ENCODE assay signal across 20 cellular contexts in genomic region chr4:41236508-41236907, GRCh38. TPM values are rescaled to one million over a fixed set of nuclear protein-coding genes. Genes with fewer than 3 reads are reported as not detected.
DNase-seq lines count a peak whose midpoint lies in the region; ATAC-seq, FAIRE-seq and TF ChIP-seq lines count a peak whose summit lies in the region.
"Had no signal": no experiment of that assay in that cellular context is flagged by ENCODE, and none has a peak within 500 bp of the region (broad histone marks: within the 10 kb centered on the region; RNA-seq: fewer than 3 reads in every experiment).

No MANE protein-coding gene starts in this region.

- no TSS peak for BruUV-seq in HCT116 (replicated peaks; lab: Mats Ljungman, UMichigan)

- intact Hi-C loops in HCT116 (cut with micrococcal nuclease), result no loop called here

- H2BK12ac ChIP-seq in H1 (ENCODE audit: low read depth, low read length), result no peak overlapping the region

- no peak overlapping the region for H3K14ac ChIP-seq in H1 (ENCODE audit: insufficient read length)

- no peak overlapping the region for H3K4me3 ChIP-seq in HCT116 (replicated peaks in 1 of 2; ENCODE audit: low read depth in 1 of 2, low read length in 2 of 2)
- no peak overlapping the region for H3K4me3 ChIP-seq in H1 (ENCODE audit: extremely low read depth in 1 of 4, insufficient read depth in 2 of 4, low read depth in 3 of 4, low read length in 4 of 4)
- H3K4me3 ChIP-seq in small intestine (ENCODE audit: low read depth in 1 of 2, low read length in 2 of 2), result no peak overlapping the region

- no peak overlapping the region for H3K23ac ChIP-seq in H1 (ENCODE audit: insufficient read length)

- H2BK5ac ChIP-seq in H1 (ENCODE audit: low read depth, low read length), result no peak overlapping the region

- no peaks in the 10 kb centered on the region for H3K9me3 ChIP-seq in HCT116 (ENCODE audit: control insufficient read depth in 1 of 2, insufficient read depth in 1 of 2, low read depth in 1 of 2, low read length in 2 of 2)
- H3K9me3 ChIP-seq in H1 (ENCODE audit: insufficient read depth in 2 of 2, low read depth in 1 of 2, low read length in 1 of 2), result no peaks in the 10 kb centered on the region
- H3K9me3 ChIP-seq in small intestine (ENCODE audit: control insufficient read depth, low read depth), result no peaks in the 10 kb centered on the region

- H4K5ac ChIP-seq in H1 (ENCODE audit: insufficient read length, low read depth, low read length), result no peak overlapping the region

- 0 out of 2 replicates have a peak, but pooled peaks cover 2% of the 10 kb centered on the region for H3K23me2 ChIP-seq in H1 (ENCODE audit: low read depth, low read length)

- peak overlapping the region; percentile 91 for H2AFZ ChIP-seq in HCT116 (ENCODE audit: low read depth, low read length, poor library complexity, severe bottlenecking)
- H2AFZ ChIP-seq in H1 (ENCODE audit: low read length), result no peak overlapping the region

- H4K20me1 ChIP-seq in HCT116 (ENCODE audit: insufficient read depth) (no peaks in the 10 kb centered on the region), H1 (replicated peaks in 1 of 2; ENCODE audit: control insufficient read depth in 1 of 2, insufficient read depth in 2 of 2, low read length in 2 of 2) (no peaks in the 10 kb centered on the region)

- CTCF ChIA-PET in HCT116 (lab: Charles Lee) (no interaction called here), H1 (lab: Charles Lee; ENCODE audit: partially characterized antibody) (interaction anchor here (0.9 kb wide), 1 partner anchor 260 kb away, joined by 3 read pairs; no protein-coding TSS in a partner anchor)

- no peak overlapping the region for H3K56ac ChIP-seq in H1 (replicated peaks; ENCODE audit: insufficient read length, low read depth, low read length)

- H3K9ac ChIP-seq in HCT116 (ENCODE audit: low read length) (no peak overlapping the region), H1 (replicated peaks in 1 of 4; ENCODE audit: extremely low read depth in 1 of 4, low read depth in 3 of 4, low read length in 3 of 4) (no peak overlapping the region)

- no peak overlapping the region for H3K18ac ChIP-seq in H1 (ENCODE audit: extremely low read depth, low read length)

- no peak overlapping the region for H3K4me2 ChIP-seq in HCT116 (ENCODE audit: low read length)
- no peak overlapping the region for H3K4me2 ChIP-seq in H1 (ENCODE audit: insufficient read depth in 1 of 2, low read depth in 2 of 2, low read length in 2 of 2)

- H3K36me3 ChIP-seq in HCT116 (ENCODE audit: control insufficient read depth in 1 of 2, insufficient read depth in 2 of 2, low read length in 2 of 2), result no peaks in the 10 kb centered on the region
- H3K36me3 ChIP-seq in H1 (ENCODE audit: control insufficient read depth in 2 of 4, insufficient read depth in 4 of 4, low read length in 3 of 4), result no peaks in the 10 kb centered on the region
- H3K36me3 ChIP-seq in small intestine (ENCODE audit: control insufficient read depth in 2 of 2, insufficient read depth in 2 of 2, low read length in 2 of 2), result no peaks in the 10 kb centered on the region
- H3K36me3 ChIP-seq: BE2C had no signal

- no peak overlapping the region for H2BK20ac ChIP-seq in H1 (ENCODE audit: low read length)

- TF ChIP-seq RAD21 in HCT116 (IDR thresholded peaks at IDR 0.05; ENCODE audit: low read depth) (no peak), H1 (IDR thresholded peaks at IDR 0.05 in 1 of 2, conservative IDR thresholded peaks at IDR 0.05 in 1 of 2; ENCODE audit: low read depth in 2 of 2, low read length in 2 of 2) (no peak)

- no peak overlapping the region for H2BK120ac ChIP-seq in H1 (replicated peaks; ENCODE audit: low read depth, low read length)

- TF ChIP-seq EP300 in H1 (IDR thresholded peaks at IDR 0.05; ENCODE audit: borderline replicate concordance in 1 of 2, low read depth in 2 of 2, low read length in 2 of 2), result no peak

- H3K27ac ChIP-seq in HCT116 (ENCODE audit: low read depth, low read length) (no peak overlapping the region), H1 (ENCODE audit: low read depth, low read length) (no peak overlapping the region), small intestine (ENCODE audit: low read depth in 1 of 2, low read length in 1 of 2) (no peak overlapping the region)

- DNase-seq in HCT116 (ENCODE audit: low read depth, low spot score) (no peak), H1 (ENCODE audit: low read depth in 1 of 2, low spot score in 2 of 2) (no peak), small intestine (no peak), NCI-H526 treated with DMSO at 0.1 percent for 48 hours (lab: John Stamatoyannopoulos, UW) (no peak)
- DNase-seq: 8988T; ACHN; BE2C; C1 segment of cervical spinal cord; CD4-positive, CD25-positive, alpha-beta regulatory T cell; CD8-positive, alpha-beta memory T cell; COR-L47; GDM1; HCEC 1CT; HFFc6 had no signal

- RAD21 ChIA-PET in HCT116 (lab: Charles Lee; ENCODE audit: low non-redundant PET in 1 of 2, low total read pairs in 2 of 2, uncharacterized antibody in 2 of 2, unreplicated experiment in 2 of 2), result no interaction called here

- H4K91ac ChIP-seq in H1 (replicated peaks; ENCODE audit: insufficient read length, low read length), result no peak overlapping the region

- no peaks in the 10 kb centered on the region for H3K9me2 ChIP-seq in HCT116 (ENCODE audit: insufficient read depth)

- ATAC-seq in HCT116 (no peak), HG02759 (IDR thresholded peaks at IDR 0.05; ENCODE audit: unreplicated experiment) (no peak), GM19023 (IDR thresholded peaks at IDR 0.05; ENCODE audit: unreplicated experiment) (no peak)

- H3K79me1 ChIP-seq in H1 (ENCODE audit: low read depth, low read length), result no peaks in the 10 kb centered on the region

- no peak overlapping the region for H4K8ac ChIP-seq in H1 (ENCODE audit: extremely low read depth, insufficient read depth, low read length)

- peak; percentile 83 for FAIRE-seq in A204.1 (lab: Jason Lieb, UNC)
- FAIRE-seq in H1 (lab: Jason Lieb, UNC), result no peak
- FAIRE-seq in small intestine (lab: Jason Lieb, UNC), result peak; percentile 36
- FAIRE-seq: GM12892, GM19239, H54 had no signal

- H3K4ac ChIP-seq in H1 (replicated peaks; ENCODE audit: insufficient read length, low read depth, low read length), result no peak overlapping the region

- no peaks in the 10 kb centered on the region for H3K4me1 ChIP-seq in HCT116 (ENCODE audit: control insufficient read depth in 1 of 2, insufficient read depth in 2 of 2, low read length in 2 of 2)
- no peaks in the 10 kb centered on the region for H3K4me1 ChIP-seq in H1 (replicated peaks in 1 of 4; ENCODE audit: control insufficient read depth in 3 of 4, insufficient read depth in 4 of 4, low read length in 3 of 4)
- H3K4me1 ChIP-seq in small intestine (ENCODE audit: control insufficient read depth in 2 of 2, insufficient read depth in 1 of 2, low read depth in 1 of 2, low read length in 1 of 2), result no peaks in the 10 kb centered on the region
- H3K4me1 ChIP-seq: BE2C had no signal

- no peak overlapping the region for H2AK5ac ChIP-seq in H1 (ENCODE audit: low read depth, low read length)

- POLR2A ChIA-PET in HCT116 (lab: Charles Lee), result no interaction called here
- POLR2A ChIA-PET in H1 (lab: Charles Lee; ENCODE audit: partially characterized antibody), result no interaction called here

- H3K27me3 ChIP-seq in HCT116 (ENCODE audit: insufficient read depth, low read length), result no peaks in the 10 kb centered on the region
- no peaks in the 10 kb centered on the region for H3K27me3 ChIP-seq in H1 (replicated peaks in 1 of 4; ENCODE audit: control insufficient read depth in 3 of 4, extremely low read depth in 1 of 4, insufficient read depth in 3 of 4, low read length in 3 of 4)
- no peaks in the 10 kb centered on the region for H3K27me3 ChIP-seq in small intestine (ENCODE audit: control insufficient read depth in 2 of 2, insufficient read depth in 2 of 2, low read length in 2 of 2)
- H3K27me3 ChIP-seq: BE2C had no signal

- no peak for TF ChIP-seq POLR2A in HCT116 (IDR thresholded peaks at IDR 0.05; ENCODE audit: borderline replicate concordance, extremely low read depth, insufficient read depth, insufficient read length)
- no peak for TF ChIP-seq POLR2A in H1 (IDR thresholded peaks at IDR 0.05; ENCODE audit: control extremely low read depth in 1 of 2, low read depth in 2 of 2, low read length in 2 of 2)

- WGBS in H1 (ENCODE audit: extremely low coverage in 1 of 2, insufficient coverage in 1 of 2, insufficient read length in 1 of 2, insufficient replicate concordance in 2 of 2, low coverage in 1 of 2, low lambda C conversion rate in 2 of 2, missing lambda C conversion rate in 1 of 2), 2 experiments, result 60% methylated on average over 1 of the region's 1 CpG; no CpG with 5 or more reads in 1 of the 2 experiments
- WGBS in small intestine, 3 donors, result 54 to 91% (median 89%) methylated on average over 1 of the region's 1 CpG

- H3K79me2 ChIP-seq in HCT116 (ENCODE audit: insufficient read depth, low read length), result no peaks in the 10 kb centered on the region
- no peaks in the 10 kb centered on the region for H3K79me2 ChIP-seq in H1 (ENCODE audit: control insufficient read depth in 1 of 2, insufficient read depth in 2 of 2, low read length in 2 of 2)

- H2BK15ac ChIP-seq in H1 (ENCODE audit: low read length), result no peak overlapping the region

- no peak for TF ChIP-seq CTCF in HCT116 (IDR thresholded peaks at IDR 0.05 in 2 of 3, conservative IDR thresholded peaks at IDR 0.05 in 1 of 3; ENCODE audit: borderline replicate concordance in 1 of 3, insufficient read depth in 1 of 3, low read depth in 2 of 3, low read length in 2 of 3)
- no peak for TF ChIP-seq CTCF in H1 (IDR thresholded peaks at IDR 0.05; ENCODE audit: control extremely low read depth in 1 of 3, insufficient read depth in 1 of 3, low read depth in 1 of 3, low read length in 3 of 3)

RNA-seq across cellular contexts. Expression of gene UCHL1, which starts 20.2 kb away (rescaled TPM):
- 0.54 TPM for total RNA-seq in HCT116 (2021; ENCODE audit: unreplicated experiment)
- not detected in 2 replicates for polyA plus RNA-seq in HCT116 (2012)
- 780 and 781 TPM in 2 replicates for total RNA-seq in H1 (2021; fragmentation: NEBNext Ultra II Directional; extraction: Animal tissue kit (Norgen Biotek cat#: 25700))
- polyA plus RNA-seq in H1 (2011; rRNA removed) (1,686 and 1,717 TPM in 2 replicates), small intestine (100 to 1,000 TPM in 1 of 3 donors, 1 to 10 TPM in 1, not detected in 1; 5.4 to 134 TPM)
- 1,673 TPM for polyA plus RNA-seq in H1 (2011; cell fraction: cytosol; rRNA removed)
- 1,927 TPM for polyA plus RNA-seq in H1 (2011; cell fraction: nucleus; rRNA removed)
- polyA plus RNA-seq in H1 (2012, experiment 1 of 2), result 981 to 1,410 TPM (median 1,102 TPM) in 4 replicates
- 1,497 TPM for polyA plus RNA-seq in H1 (2012, experiment 2 of 2)
- 1,061 TPM for polyA plus RNA-seq in H1 (2013, experiment 1 of 2)
- 1,063 TPM for polyA plus RNA-seq in H1 (2013, experiment 2 of 2)
- 527 and 542 TPM in 2 replicates for polyA minus RNA-seq in H1 (2011; rRNA and poly(A)+ RNA removed)
- 249 TPM for polyA minus RNA-seq in H1 (2011; cell fraction: cytosol; rRNA and poly(A)+ RNA removed)
- polyA minus RNA-seq in H1 (2011; cell fraction: nucleus; rRNA and poly(A)+ RNA removed), result 296 TPM
- total RNA-seq: CD4-positive, CD25-positive, alpha-beta regulatory T cell had no signal
- polyA plus RNA-seq: CD4-positive, CD25-positive, alpha-beta regulatory T cell; CD8-positive, alpha-beta memory T cell had no signal

RNA-seq across cellular contexts. Expression of gene APBB2, which starts 22.2 kb away (rescaled TPM):
- 72.5 TPM for total RNA-seq in HCT116 (2021; ENCODE audit: unreplicated experiment)
- 33.6 and 40.7 TPM in 2 replicates for polyA plus RNA-seq in HCT116 (2012)
- 59.4 and 64.0 TPM in 2 replicates for total RNA-seq in H1 (2021; fragmentation: NEBNext Ultra II Directional; extraction: Animal tissue kit (Norgen Biotek cat#: 25700))
- polyA plus RNA-seq in H1 (2011; rRNA removed), result 58.7 and 63.6 TPM in 2 replicates
- polyA plus RNA-seq in H1 (2011; cell fraction: cytosol; rRNA removed), result 70.8 TPM
- polyA plus RNA-seq in H1 (2011; cell fraction: nucleus; rRNA removed), result 75.6 TPM
- polyA plus RNA-seq in H1 (2012, experiment 1 of 2), result 35.7 to 49.6 TPM (median 46.2 TPM) in 4 replicates
- polyA plus RNA-seq in H1 (2012, experiment 2 of 2), result 7.2 TPM
- polyA plus RNA-seq in H1 (2013, experiment 1 of 2), result 38.0 TPM
- 40.7 TPM for polyA plus RNA-seq in H1 (2013, experiment 2 of 2)
- polyA minus RNA-seq in H1 (2011; rRNA and poly(A)+ RNA removed), result 151 and 163 TPM in 2 replicates
- 47.0 TPM for polyA minus RNA-seq in H1 (2011; cell fraction: cytosol; rRNA and poly(A)+ RNA removed)
- 91.3 TPM for polyA minus RNA-seq in H1 (2011; cell fraction: nucleus; rRNA and poly(A)+ RNA removed)
- polyA plus RNA-seq in small intestine, result 10 to 100 TPM in 1 of 3 donors, 1 to 10 TPM in 2; 4.5 to 12.0 (median 5.7) TPM
- total RNA-seq: CD4-positive, CD25-positive, alpha-beta regulatory T cell had no signal
- polyA plus RNA-seq: CD4-positive, CD25-positive, alpha-beta regulatory T cell; CD8-positive, alpha-beta memory T cell had no signal

Comparison
In these comparisons a context has a peak if more than half of its experiments do, and no peak if none do; other contexts are left out.
1. RNA of gene UCHL1, which starts 20.2 kb away (total RNA-seq): 780 to 781 TPM in H1; 0.54 TPM in HCT116 (single experiment); every median in the first group is over 100 times any median in the second.